In genomic region chr3:117435481-117435880, GRCh38 we compare ENCODE assay signal across 29 cellular contexts.
"Had no signal": no experiment of that assay in that cellular context is flagged by ENCODE, and none has a peak within 500 bp of the region (broad histone marks: within the 10 kb centered on the region; RNA-seq: fewer than 3 reads in every experiment).

No MANE protein-coding gene starts in this region.

- DNase-seq: activated CD4-positive, alpha-beta memory T cell treated with anti-CD3 and anti-CD28 coated beads for 36 hours; activated CD4-positive, alpha-beta T cell treated with anti-CD3 and anti-CD28 coated beads for 36 hours; activated CD4-positive, alpha-beta T cell treated with anti-CD3 and anti-CD28 coated beads, Interleukin-2, amount 10 ng/mL, durations not matched to agents 7 days and 5 days; activated CD8-positive, alpha-beta memory T cell treated with anti-CD3 and anti-CD28 coated beads for 24 hours; activated CD8-positive, alpha-beta memory T cell treated with anti-CD3 and anti-CD28 coated beads, Interleukin-2, amount 10 ng/mL, durations not matched to agents 7 days and 5 days; activated CD8-positive, alpha-beta memory T cell treated with anti-CD3 and anti-CD28 coated beads, Interleukin-2, amount 50 U/mL, for 48 hours; activated effector memory CD4-positive, alpha-beta T cell treated with Interleukin-2 at 50 U/mL for 16 hours; activated naive CD4-positive, alpha-beta T cell treated with anti-CD3 and anti-CD28 coated beads, Interleukin-2, amount 10 ng/mL, durations not matched to agents 7 days and 5 days; activated naive CD8-positive, alpha-beta T cell treated with anti-CD3 and anti-CD28 coated beads, Interleukin-2, amount 50 U/mL, for 24 hours; activated T-cell treated with anti-CD3 and anti-CD28 coated beads, Interleukin-2, amount 50 U/mL, for 48 hours; anterior cingulate cortex; caudate nucleus; cerebellar nuclear complex; MM.1S; MV-4-11; NCI-H1092; NCI-H1436; NCI-H1694; NCI-H1930; NCI-H2081 treated with DMSO at 0.1 percent for 48 hours; NCI-H2171; NCI-H226; NCI-H446 treated with DMSO at 0.1 percent for 48 hours; NCI-H526 treated with DMSO at 0.1 percent for 48 hours; NCI-H774; SHP77; SJCRH30 had no signal

- ATAC-seq: activated CD4-positive, alpha-beta T cell treated with anti-CD3 and anti-CD28 coated beads for 36 hours; activated CD4-positive, CD25-positive, alpha-beta regulatory T cell treated with anti-CD3 and anti-CD28 coated beads, Interleukin-2, amount 50 U/mL, for 24 hours; activated CD8-positive, alpha-beta memory T cell treated with anti-CD3 and anti-CD28 coated beads, Interleukin-2, amount 10 ng/mL, durations not matched to agents 7 days and 5 days; activated naive CD8-positive, alpha-beta T cell treated with anti-CD3 and anti-CD28 coated beads, Interleukin-2, amount 50 U/mL, for 24 hours; Panc1 had no signal
